17 cellular contexts compared by ENCODE assay signal in genomic region chr14:99255621-99256482, GRCh38. TPM values are rescaled to one million over a fixed set of nuclear protein-coding genes. Genes with fewer than 3 reads are reported as not detected.
A peak's percentile ranks its signal among the peaks of the same experiment; 100 is the strongest.
DNase-seq lines count a peak whose midpoint lies in the region; ATAC-seq and TF ChIP-seq lines count a peak whose summit lies in the region.
"Had no signal": no experiment of that assay in that cellular context is flagged by ENCODE, and none has a peak within 500 bp of the region (broad histone marks: within the 10 kb centered on the region; RNA-seq: fewer than 3 reads in every experiment).

No MANE protein-coding gene starts in this region.

- no peaks in the 10 kb centered on the region for H3K27me3 Mint-ChIP-seq in CD4-positive, alpha-beta memory T cell
- no peaks in the 10 kb centered on the region for H3K27me3 Mint-ChIP-seq in T-cell
- no peaks in the 10 kb centered on the region for H3K27me3 Mint-ChIP-seq in activated T-helper 17 cell treated with anti-CD3 and anti-CD28 coated beads, Interleukin-2, amount 50 U/mL, for 72 hours

- peaks cover 75 to 90% of the 10 kb centered on the region in 2 donors for H3K36me3 Mint-ChIP-seq in CD4-positive, alpha-beta memory T cell
- peaks cover 62% of the 10 kb centered on the region for H3K36me3 Mint-ChIP-seq in T-cell
- peaks cover 100% of the 10 kb centered on the region for H3K36me3 Mint-ChIP-seq in activated T-helper 17 cell treated with anti-CD3 and anti-CD28 coated beads, Interleukin-2, amount 50 U/mL, for 72 hours (ENCODE audit: low read depth)

- no peaks in the 10 kb centered on the region for H3K9me3 ChIP-seq in CD4-positive, alpha-beta memory T cell (ENCODE audit: control insufficient read depth in 1 of 2, low read length in 2 of 2)
- no peaks in the 10 kb centered on the region for H3K9me3 ChIP-seq in esophagus squamous epithelium
- no peaks in the 10 kb centered on the region for H3K9me3 ChIP-seq in MG63
- H3K9me3 ChIP-seq: Caco-2, ovary, thoracic aorta had no signal

- intact Hi-C loops in CD4-positive, alpha-beta memory T cell (cut with micrococcal nuclease): loop anchor here (1.0 kb wide), 1 partner anchor 12 kb away; no protein-coding TSS in a partner anchor
- intact Hi-C loops in esophagus squamous epithelium (cut with DNase I): no loop called here

- peaks cover 45% of the 10 kb centered on the region for H3K36me3 ChIP-seq in CD4-positive, alpha-beta memory T cell (ENCODE audit: insufficient read depth, low read length)
- H3K36me3 ChIP-seq in esophagus squamous epithelium: peaks cover 0 to 18% (median 0%) of the 10 kb centered on the region in 3 donors
- H3K36me3 ChIP-seq in MG63: no peaks in the 10 kb centered on the region
- H3K36me3 ChIP-seq: ovary, thoracic aorta had no signal

- POLR2A ChIA-PET in CD4-positive, alpha-beta memory T cell (lab: Charles Lee; ENCODE audit: partially characterized antibody): interaction anchor here (1.7 to 87.2 kb wide), 3 partner anchors 11 to 1278 kb away, joined by 5 to 6015 read pairs (median 6015); partner anchors contain the start of gene BCL11B
- POLR2A ChIA-PET in T-cell (lab: Charles Lee): interaction anchor here (0.6 to 1.6 kb wide), 4 partner anchors 10 to 34 kb away, joined by 3 to 12 read pairs (median 4); no protein-coding TSS in a partner anchor

- peaks cover 0 to 22% (median 0%) of the 10 kb centered on the region in 8 donors for H3K9me3 Mint-ChIP-seq in CD4-positive, alpha-beta memory T cell
- H3K9me3 Mint-ChIP-seq in T-cell: no peaks in the 10 kb centered on the region
- H3K9me3 Mint-ChIP-seq in activated T-helper 17 cell treated with anti-CD3 and anti-CD28 coated beads, Interleukin-2, amount 50 U/mL, for 72 hours: no peaks in the 10 kb centered on the region
- H3K9me3 Mint-ChIP-seq: dendritic cell treated with granulocyte-macrophage colony-stimulating factor and Interleukin-4, amounts not matched to agents 40 ng/mL and 50 ng/mL, for 4 days had no signal

- no peak for TF ChIP-seq POLR2A in esophagus squamous epithelium (IDR thresholded peaks at IDR 0.05)

- H3K4me1 Mint-ChIP-seq in CD4-positive, alpha-beta memory T cell: peaks cover 67 to 100% (median 89%) of the 10 kb centered on the region in 4 donors
- peaks cover 99% of the 10 kb centered on the region in 3 donors for H3K4me1 Mint-ChIP-seq in T-cell
- peaks cover 60% of the 10 kb centered on the region for H3K4me1 Mint-ChIP-seq in activated T-helper 17 cell treated with anti-CD3 and anti-CD28 coated beads, Interleukin-2, amount 50 U/mL, for 72 hours

- CTCF ChIA-PET in CD4-positive, alpha-beta memory T cell (lab: Charles Lee; ENCODE audit: partially characterized antibody): interaction anchor here (0.9 to 4.1 kb wide), 4 partner anchors 9 to 1117 kb away, joined by 3 to 25 read pairs (median 7); no protein-coding TSS in a partner anchor
- CTCF ChIA-PET in T-cell (lab: Charles Lee): interaction anchor here in 1 of 2 donors (0.5 to 2.0 kb wide), 3 partner anchors 10 to 71 kb away, joined by 3 to 10 read pairs (median 5); no protein-coding TSS in a partner anchor

- no peaks in the 10 kb centered on the region for H3K27me3 ChIP-seq in CD4-positive, alpha-beta memory T cell (ENCODE audit: insufficient read depth, low read length)
- H3K27me3 ChIP-seq in esophagus squamous epithelium (peaks cover 0 to 47% (median 0%) of the 10 kb centered on the region in 4 donors), MG63 (no peaks in the 10 kb centered on the region)
- H3K27me3 ChIP-seq: ovary had no signal

- DNase-seq in CD4-positive, alpha-beta memory T cell: peak in 2 of 5 donors; percentile 34 to 47
- DNase-seq in T-cell (peak in 8 of 34 experiments; percentile 0 to 28 (median 22)), esophagus squamous epithelium (lab: John Stamatoyannopoulos, UW) (no peak), MG63 (no peak), occipital lobe (lab: John Stamatoyannopoulos, UW) (no peak), NCI-H146 (lab: John Stamatoyannopoulos, UW) (no peak), iPS-NIHi7 (ENCODE audit: extremely low spot score) (no peak)
- DNase-seq: Caco-2, MM.1S, NCI-H187, ovary had no signal

- H3K27ac ChIP-seq in CD4-positive, alpha-beta memory T cell (ENCODE audit: low read depth, low read length): peak overlapping the region; percentile 98
- H3K27ac ChIP-seq in esophagus squamous epithelium: peak overlapping the region in 3 of 4 donors; percentile 73 to 86 (median 83)
- H3K27ac ChIP-seq: epithelial cell of prostate, ovary, thoracic aorta had no signal

- WGBS in esophagus squamous epithelium, 2 donors: 70 to 78% methylated on average over 14 to 16 of the region's 19 CpGs

- no peak for ATAC-seq in T-cell (replicated peaks in 1 of 4)
- ATAC-seq in activated T-helper 17 cell treated with anti-CD3 and anti-CD28 coated beads, Interleukin-2, amount 50 U/mL, for 72 hours (replicated peaks): no peak
- ATAC-seq: sciatic nerve had no signal

- peak overlapping the region; percentile 99 to 100 (median 100) for H3K27ac Mint-ChIP-seq in CD4-positive, alpha-beta memory T cell
- peak overlapping the region; percentile 99 to 100 for H3K27ac Mint-ChIP-seq in T-cell
- H3K27ac Mint-ChIP-seq in activated T-helper 17 cell treated with anti-CD3 and anti-CD28 coated beads, Interleukin-2, amount 50 U/mL, for 72 hours: peak overlapping the region; percentile 99
- H3K27ac Mint-ChIP-seq: dendritic cell treated with granulocyte-macrophage colony-stimulating factor and Interleukin-4, amounts not matched to agents 40 ng/mL and 50 ng/mL, for 4 days had no signal

- peak overlapping the region; percentile 78 to 100 (median 98) for H3K4me3 Mint-ChIP-seq in CD4-positive, alpha-beta memory T cell
- H3K4me3 Mint-ChIP-seq in T-cell: peak overlapping the region; percentile 94 to 98 (median 96)
- peak overlapping the region; percentile 96 for H3K4me3 Mint-ChIP-seq in activated T-helper 17 cell treated with anti-CD3 and anti-CD28 coated beads, Interleukin-2, amount 50 U/mL, for 72 hours
- H3K4me3 Mint-ChIP-seq: dendritic cell treated with granulocyte-macrophage colony-stimulating factor and Interleukin-4, amounts not matched to agents 40 ng/mL and 50 ng/mL, for 4 days had no signal

- H3K4me3 ChIP-seq in CD4-positive, alpha-beta memory T cell (ENCODE audit: low read length in 2 of 2): peak overlapping the region; percentile 31 to 33
- H3K4me3 ChIP-seq in esophagus squamous epithelium (no peak overlapping the region), MG63 (no peak overlapping the region)
- H3K4me3 ChIP-seq: ovary, thoracic aorta had no signal

- no peak for TF ChIP-seq CTCF in esophagus squamous epithelium (IDR thresholded peaks at IDR 0.05)

- H3K4me1 ChIP-seq in CD4-positive, alpha-beta memory T cell (ENCODE audit: insufficient read depth, low read length): peaks cover 98% of the 10 kb centered on the region
- peaks cover 13 to 92% (median 14%) of the 10 kb centered on the region in 3 donors for H3K4me1 ChIP-seq in esophagus squamous epithelium
- H3K4me1 ChIP-seq: Caco-2 had no signal

RNA-seq across cellular contexts. Expression of gene BCL11B, which starts 16.1 kb away (rescaled TPM):
- total RNA-seq in CD4-positive, alpha-beta memory T cell: 100 to 1,000 TPM; 163 to 165 TPM
- polyA plus RNA-seq in CD4-positive, alpha-beta memory T cell: 10 to 100 TPM in 1 of 2 donors, 1 to 10 TPM in 1; 2.6 to 11.6 TPM
- total RNA-seq in T-cell (100 to 1,000 TPM; 181 to 240 (median 196) TPM), esophagus squamous epithelium (10 to 100 TPM; 10.1 to 19.3 (median 12.9) TPM), occipital lobe (27.0 TPM)
- 10 to 100 TPM; 51.4 to 52.9 TPM for total RNA-seq in activated T-helper 17 cell treated with anti-CD3 and anti-CD28 coated beads, Interleukin-2, amount 50 U/mL, for 72 hours
- not detected in 2 replicates for total RNA-seq in MG63 (2014; rRNA removed; shearing (Covaris generic); ENCODE audit: low replicate concordance)
- total RNA-seq: NCI-H460 had no signal

Comparison
In these comparisons a context has a peak if more than half of its experiments do, and no peak if none do; other contexts are left out.
1. H3K4me3 ChIP-seq: peak in CD4-positive, alpha-beta memory T cell (2 of 2); none in esophagus squamous epithelium (0 of 4) and MG63 (single experiment).
2. RNA of gene BCL11B, which starts 16.1 kb away (total RNA-seq): 181 to 240 TPM in T-cell, 163 to 165 TPM in CD4-positive, alpha-beta memory T cell, 51.4 to 52.9 TPM in activated T-helper 17 cell treated with anti-CD3 and anti-CD28 coated beads, Interleukin-2, amount 50 U/mL, for 72 hours, 27.0 TPM in occipital lobe (single experiment) and 10.1 to 19.3 TPM in esophagus squamous epithelium; not detected in MG63; every median in the first group is over 10 times any median in the second.
3. Peak in every context shown above with its lines, with median percentiles within 50 percentile points of each other: H3K27ac Mint-ChIP-seq and H3K4me3 Mint-ChIP-seq.